Comparison of ENCODE assay signal across 1 cellular context in genomic region chr18:13726228-13726971, GRCh38.
TF ChIP-seq lines count a peak whose summit lies in the region.

Gene FAM210A, minus strand, starts transcription at chr18:13726558. Its CDS starts 44,481 bp downstream, at chr18:13682077.
Gene RNMT, plus strand, starts transcription at chr18:13726673. Its CDS starts 4,845 bp downstream, at chr18:13731518.

TF ChIP-seq in K562, 482 proteins besides CTCF, POLR2A, EP300 and RAD21 (continued from another document and continues in another):
- TF ChIP-seq RNF219 (CRISPR knock-in tag; IDR thresholded peaks at IDR 0.05) (no peak), ETV6 (IDR thresholded peaks at IDR 0.05; ENCODE audit: borderline replicate concordance in 1 of 2, low read depth in 2 of 2, low read length in 1 of 2) (no peak), ETV6 (CRISPR knock-in tag; IDR thresholded peaks at IDR 0.05; ENCODE audit: borderline replicate concordance) (no peak), ZNF586 (CRISPR knock-in tag; conservative IDR thresholded peaks at IDR 0.05) (no peak), ZNF778 (CRISPR knock-in tag; IDR thresholded peaks at IDR 0.05) (no peak), ZNF592 (IDR thresholded peaks at IDR 0.05) (no peak), ZFP30 (CRISPR knock-in tag; IDR thresholded peaks at IDR 0.05; ENCODE audit: borderline replicate concordance) (no peak), ZC3H4 (CRISPR knock-in tag; IDR thresholded peaks at IDR 0.05; ENCODE audit: borderline replicate concordance) (no peak), NFXL1 (CRISPR knock-in tag; IDR thresholded peaks at IDR 0.05) (no peak), ARNT (IDR thresholded peaks at IDR 0.05) (no peak), ZKSCAN1 (IDR thresholded peaks at IDR 0.05; ENCODE audit: low read depth, low read length) (no peak), MTA1 (IDR thresholded peaks at IDR 0.05; ENCODE audit: borderline replicate concordance) (peak; percentile 96), SNAPC5 (CRISPR knock-in tag; IDR thresholded peaks at IDR 0.05) (no peak), RREB1 (CRISPR knock-in tag; IDR thresholded peaks at IDR 0.05) (0 out of 2 replicates have a peak, but pooled peaks have one; percentile 61), ZBTB40 (IDR thresholded peaks at IDR 0.05) (peak; percentile 95), ZBTB40 (CRISPR knock-in tag; IDR thresholded peaks at IDR 0.05) (no peak), TEAD2 (tag; IDR thresholded peaks at IDR 0.05) (no peak), PBX2 (CRISPR knock-in tag; IDR thresholded peaks at IDR 0.05; ENCODE audit: low read depth) (no peak), PBX2 (tag; conservative IDR thresholded peaks at IDR 0.05; ENCODE audit: low read depth) (no peak), ZBTB34 (CRISPR knock-in tag; IDR thresholded peaks at IDR 0.05) (no peak), MITF (IDR thresholded peaks at IDR 0.05) (peak; percentile 92), FOS (IDR thresholded peaks at IDR 0.05; ENCODE audit: extremely low read depth, insufficient read length) (no peak), MAFK (IDR thresholded peaks at IDR 0.05; ENCODE audit: low read length) (0 out of 2 replicates have a peak, but pooled peaks have one; percentile 13), ZNF232 (CRISPR knock-in tag; IDR thresholded peaks at IDR 0.05) (no peak)
